In genomic region chr13:63421113-63421512, GRCh38 we compare ENCODE assay signal across 32 cellular contexts.
"Had no signal": no experiment of that assay in that cellular context is flagged by ENCODE, and none has a peak within 500 bp of the region (broad histone marks: within the 10 kb centered on the region; RNA-seq: fewer than 3 reads in every experiment).

No MANE protein-coding gene starts in this region.

- H3K79me2 ChIP-seq: parathyroid adenoma had no signal

- DNase-seq: naive B cell; naive thymus-derived CD8-positive, alpha-beta T cell; nephron progenitor cell; ovary; posterior cingulate gyrus; psoas muscle; right cardiac atrium; spleen; stimulated activated CD4-positive, alpha-beta T cell treated with anti-CD3 and anti-CD28 coated beads, Interleukin-12 subunit alpha, Interleukin-12 subunit beta, amount 100 ng/mL, for 4 hours; stimulated activated CD4-positive, alpha-beta T cell treated with anti-CD3 and anti-CD28 coated beads, Interleukin-1b, Interleukin-23, amount 100 ng/mL, for 48 hours; stimulated activated CD4-positive, alpha-beta T cell treated with anti-CD3 and anti-CD28 coated beads, Interleukin-4, amount 100 ng/mL, for 1 hour; stimulated activated CD4-positive, alpha-beta T cell treated with anti-CD3 and anti-CD28 coated beads, Interleukin-4, amount 100 ng/mL, for 4 hours; stimulated activated CD8-positive, alpha-beta memory T cell treated with anti-CD3 and anti-CD28 coated beads, Interleukin-4, amount 100 ng/mL, for 48 hours; stimulated activated naive CD4-positive, alpha-beta T cell; stimulated activated naive CD8-positive, alpha-beta T cell treated with anti-CD3 and anti-CD28 coated beads, Interleukin-15, amount 100 ng/mL, for 72 hours; stimulated activated naive CD8-positive, alpha-beta T cell treated with anti-CD3 and anti-CD28 coated beads, Interleukin-15, Interleukin-2, amounts not matched to agents 100 U/mL and 50 U/mL, for 24 hours; substantia nigra; testis; tibial artery; transverse colon; upper lobe of right lung; uterus had no signal

- H3K9ac ChIP-seq: neural progenitor cell, parathyroid adenoma had no signal

- H3K4me1 ChIP-seq: neural progenitor cell, parathyroid adenoma, psoas muscle, spleen, suprapubic skin, testis, tibial artery, transverse colon, upper lobe of right lung, uterus had no signal

- H3K27me3 Mint-ChIP-seq: naive B cell; naive thymus-derived CD8-positive, alpha-beta T cell; natural killer cell treated with Interleukin-12 subunit alpha and Interleukin-12 subunit beta and Interleukin-15 and Interleukin-18, amount 100 ng/mL, for 72 hours; progenitor cell of endocrine pancreas; stimulated activated memory B cell treated with anti-CD40 and anti-IgM and Interleukin-4, amounts not matched to agents 10 μg/mL and 1 μg/mL and 100 μg/mL, for 72 hours; stimulated activated naive CD8-positive, alpha-beta T cell treated with anti-CD3 and anti-CD28 coated beads, Interleukin-15, amount 100 ng/mL, for 72 hours; type B pancreatic cell had no signal

- H3K4me3 ChIP-seq: neural progenitor cell, ovary, psoas muscle, skin epidermis, smooth muscle cell, spleen, suprapubic skin, testis, tibial artery, transverse colon, upper lobe of right lung, uterus had no signal

- H3K27me3 ChIP-seq: neural progenitor cell, ovary, spleen, suprapubic skin, testis, tibial artery, transverse colon, upper lobe of right lung, uterus had no signal

- H3K9me3 Mint-ChIP-seq: stimulated activated memory B cell treated with anti-CD40 and anti-IgM and Interleukin-4, amounts not matched to agents 10 μg/mL and 1 μg/mL and 100 μg/mL, for 72 hours had no signal

- H2AFZ ChIP-seq: neural progenitor cell, parathyroid adenoma had no signal

- ATAC-seq: naive thymus-derived CD8-positive, alpha-beta T cell; natural killer cell treated with Interleukin-12 subunit alpha and Interleukin-12 subunit beta and Interleukin-15 and Interleukin-18, amount 100 ng/mL, for 72 hours; psoas muscle; right cardiac atrium; sciatic nerve; stimulated activated memory B cell treated with anti-CD40 and anti-IgM and Interleukin-4, amounts not matched to agents 10 μg/mL and 1 μg/mL and 100 μg/mL, for 72 hours; stimulated activated naive CD8-positive, alpha-beta T cell treated with anti-CD3 and anti-CD28 coated beads, Interleukin-15, amount 100 ng/mL, for 72 hours; stimulated activated naive CD8-positive, alpha-beta T cell treated with anti-CD3 and anti-CD28 coated beads, Interleukin-15, Interleukin-2, amounts not matched to agents 100 U/mL and 50 U/mL, for 24 hours; upper lobe of right lung had no signal

- H3K36me3 Mint-ChIP-seq: naive B cell; naive thymus-derived CD8-positive, alpha-beta T cell; natural killer cell treated with Interleukin-12 subunit alpha and Interleukin-12 subunit beta and Interleukin-15 and Interleukin-18, amount 100 ng/mL, for 72 hours; neural progenitor cell; stimulated activated memory B cell treated with anti-CD40 and anti-IgM and Interleukin-4, amounts not matched to agents 10 μg/mL and 1 μg/mL and 100 μg/mL, for 72 hours; type B pancreatic cell had no signal

- H3K4me1 Mint-ChIP-seq: naive B cell; naive thymus-derived CD8-positive, alpha-beta T cell; nephron progenitor cell; neural progenitor cell; stimulated activated memory B cell treated with anti-CD40 and anti-IgM and Interleukin-4, amounts not matched to agents 10 μg/mL and 1 μg/mL and 100 μg/mL, for 72 hours; stimulated activated naive CD8-positive, alpha-beta T cell treated with anti-CD3 and anti-CD28 coated beads, Interleukin-15, amount 100 ng/mL, for 72 hours had no signal

- H3K9me3 ChIP-seq: ovary, psoas muscle, suprapubic skin, testis, tibial artery, transverse colon, upper lobe of right lung, uterus had no signal

- H3K36me3 ChIP-seq: neural progenitor cell, ovary, spleen, suprapubic skin, tibial artery, transverse colon, upper lobe of right lung, uterus had no signal

- H3K4me2 ChIP-seq: neural progenitor cell, smooth muscle cell had no signal

- H3K27ac ChIP-seq: neural progenitor cell, ovary, parathyroid adenoma, psoas muscle, skin epidermis, spleen, suprapubic skin, testis, tibial artery, transverse colon, upper lobe of right lung, uterus had no signal

- H3K27ac Mint-ChIP-seq: naive B cell; naive thymus-derived CD8-positive, alpha-beta T cell; natural killer cell treated with Interleukin-12 subunit alpha and Interleukin-12 subunit beta and Interleukin-15 and Interleukin-18, amount 100 ng/mL, for 72 hours; nephron progenitor cell; neural progenitor cell; progenitor cell of endocrine pancreas; stimulated activated memory B cell treated with anti-CD40 and anti-IgM and Interleukin-4, amounts not matched to agents 10 μg/mL and 1 μg/mL and 100 μg/mL, for 72 hours; stimulated activated naive CD8-positive, alpha-beta T cell treated with anti-CD3 and anti-CD28 coated beads, Interleukin-15, amount 100 ng/mL, for 72 hours; type B pancreatic cell had no signal

- H3K4me3 Mint-ChIP-seq: naive B cell; naive thymus-derived CD8-positive, alpha-beta T cell; natural killer cell treated with Interleukin-12 subunit alpha and Interleukin-12 subunit beta and Interleukin-15 and Interleukin-18, amount 100 ng/mL, for 72 hours; nephron progenitor cell; neural progenitor cell; stimulated activated memory B cell treated with anti-CD40 and anti-IgM and Interleukin-4, amounts not matched to agents 10 μg/mL and 1 μg/mL and 100 μg/mL, for 72 hours; stimulated activated naive CD8-positive, alpha-beta T cell treated with anti-CD3 and anti-CD28 coated beads, Interleukin-15, amount 100 ng/mL, for 72 hours; type B pancreatic cell had no signal
